26 cellular contexts compared by ENCODE assay signal in the genomic region with DNA sequence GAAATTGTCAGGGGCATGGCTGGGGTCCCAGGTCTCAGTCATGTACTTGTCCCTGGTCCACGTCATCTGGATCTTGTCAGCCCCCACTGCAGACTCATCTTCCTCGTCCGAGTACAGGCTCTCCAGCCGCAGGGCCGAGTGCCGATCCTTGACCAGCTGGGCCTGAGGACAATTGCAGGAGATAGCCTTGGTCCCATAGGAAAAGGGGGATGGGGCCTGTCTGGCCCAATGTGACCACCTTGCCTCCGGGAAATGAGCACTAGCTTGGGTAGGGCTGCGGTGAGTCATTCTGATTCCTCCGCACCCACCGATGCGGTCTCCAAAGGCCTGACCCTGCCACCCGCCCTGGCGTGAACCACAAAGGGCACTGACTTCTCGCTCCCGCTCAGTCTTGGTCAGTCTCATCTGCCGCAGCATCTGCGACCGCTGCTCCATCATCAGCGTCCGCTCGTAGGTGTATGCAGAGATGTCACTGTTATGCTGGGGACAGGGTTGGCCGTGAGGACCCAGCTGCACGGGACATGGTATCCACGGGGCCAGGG. TPM values are rescaled to one million over a fixed set of nuclear protein-coding genes. Genes with fewer than 3 reads are reported as not detected.
DNase-seq lines count a peak whose midpoint lies in the region; ATAC-seq and TF ChIP-seq lines count a peak whose summit lies in the region.
"Had no signal": no experiment of that assay in that cellular context is flagged by ENCODE, and none has a peak within 500 bp of the region (broad histone marks: within the 10 kb centered on the region; RNA-seq: fewer than 3 reads in every experiment).

No MANE protein-coding gene starts in this region.

- H3K27ac Mint-ChIP-seq in endothelial cell (ENCODE audit: unreplicated experiment), result no peak overlapping the region
- H3K27ac Mint-ChIP-seq: activated CD8-positive, alpha-beta T cell treated with anti-CD3 and anti-CD28 coated beads for 36 hours had no signal

- no peaks in the 10 kb centered on the region for H3K9me3 ChIP-seq in left ventricle myocardium inferior (replicated peaks)
- H3K9me3 ChIP-seq in right atrium auricular region, result no peaks in the 10 kb centered on the region
- no peaks in the 10 kb centered on the region for H3K9me3 ChIP-seq in esophagus muscularis mucosa
- H3K9me3 ChIP-seq: body of pancreas, gastrocnemius medialis, Peyer's patch, upper lobe of right lung had no signal

- ATAC-seq in sciatic nerve (no peak), GM21717 (IDR thresholded peaks at IDR 0.05; ENCODE audit: unreplicated experiment) (no peak)
- ATAC-seq: activated CD8-positive, alpha-beta T cell treated with anti-CD3 and anti-CD28 coated beads for 36 hours; body of pancreas; esophagus mucosa; gastrocnemius medialis; stimulated activated naive CD8-positive, alpha-beta T cell treated with anti-CD3 and anti-CD28 coated beads, Interleukin-15, Interleukin-2, amounts not matched to agents 100 U/mL and 50 U/mL, for 24 hours; upper lobe of right lung had no signal

- intact Hi-C loops in left ventricle myocardium inferior (cut with micrococcal nuclease), result no loop called here
- intact Hi-C loops in esophagus muscularis mucosa (cut with DNase I), result no loop called here
- intact Hi-C loops in sciatic nerve (cut with DNase I), result no loop called here

- peaks cover 4% of the 10 kb centered on the region for H3K36me3 Mint-ChIP-seq in endothelial cell (ENCODE audit: low read depth, unreplicated experiment)

- no peak for TF ChIP-seq EP300 in esophagus muscularis mucosa (IDR thresholded peaks at IDR 0.05)

- H3K27ac ChIP-seq in left ventricle myocardium inferior (replicated peaks), result peak overlapping the region; percentile 80
- peak overlapping the region in 1 of 2 donors; percentile 67 for H3K27ac ChIP-seq in right atrium auricular region
- peak overlapping the region; percentile 74 to 85 (median 82) for H3K27ac ChIP-seq in esophagus muscularis mucosa (replicated peaks in 1 of 4)

- TF ChIP-seq POLR2A in esophagus muscularis mucosa (IDR thresholded peaks at IDR 0.05; ENCODE audit: low read depth), result no peak

- H3K4me3 ChIP-seq in left ventricle myocardium inferior, result peak overlapping the region; percentile 3
- no peak overlapping the region for H3K4me3 ChIP-seq in right atrium auricular region
- no peak overlapping the region for H3K4me3 ChIP-seq in esophagus muscularis mucosa
- no peak overlapping the region for H3K4me3 ChIP-seq in foreskin fibroblast (ENCODE audit: low read depth in 1 of 2, low read length in 2 of 2)
- H3K4me3 ChIP-seq: body of pancreas, gastrocnemius medialis, Peyer's patch, upper lobe of right lung had no signal

- peaks cover 4% of the 10 kb centered on the region for H3K27me3 Mint-ChIP-seq in endothelial cell (ENCODE audit: unreplicated experiment)
- H3K27me3 Mint-ChIP-seq: activated CD8-positive, alpha-beta T cell treated with anti-CD3 and anti-CD28 coated beads for 36 hours had no signal

- H3K4me1 ChIP-seq in left ventricle myocardium inferior (peaks cover 74% of the 10 kb centered on the region), right atrium auricular region (peaks cover 0 to 54% of the 10 kb centered on the region in 2 donors), esophagus muscularis mucosa (peaks cover 29 to 65% (median 50%) of the 10 kb centered on the region in 4 donors)

- H3K36me3 ChIP-seq in left ventricle myocardium inferior (peaks cover 91% of the 10 kb centered on the region), right atrium auricular region (peaks cover 90% of the 10 kb centered on the region), esophagus muscularis mucosa (peaks cover 71 to 100% (median 91%) of the 10 kb centered on the region in 4 donors)

- H3K4me1 Mint-ChIP-seq in endothelial cell (ENCODE audit: unreplicated experiment), result no peaks in the 10 kb centered on the region

- TF ChIP-seq CTCF in left ventricle myocardium inferior (IDR thresholded peaks at IDR 0.05; ENCODE audit: borderline replicate concordance) (no peak), right atrium auricular region (IDR thresholded peaks at IDR 0.05) (no peak), esophagus muscularis mucosa (IDR thresholded peaks at IDR 0.05) (no peak), foreskin fibroblast (IDR thresholded peaks at IDR 0.05; ENCODE audit: low read depth, low read length) (no peak), endothelial cell (IDR thresholded peaks at IDR 0.05; ENCODE audit: unreplicated experiment) (no peak)

- no peak overlapping the region for H3K4me3 Mint-ChIP-seq in endothelial cell (ENCODE audit: unreplicated experiment)
- H3K4me3 Mint-ChIP-seq: activated CD8-positive, alpha-beta T cell treated with anti-CD3 and anti-CD28 coated beads for 36 hours had no signal

- H3K9me3 Mint-ChIP-seq in endothelial cell (ENCODE audit: unreplicated experiment), result no peaks in the 10 kb centered on the region
- H3K9me3 Mint-ChIP-seq: activated CD8-positive, alpha-beta T cell treated with anti-CD3 and anti-CD28 coated beads for 36 hours had no signal

- no peak for DNase-seq in left ventricle myocardium inferior
- DNase-seq in right atrium auricular region (ENCODE audit: low spot score), result no peak
- no peak for DNase-seq in esophagus muscularis mucosa (ENCODE audit: extremely low spot score)
- DNase-seq in sciatic nerve (ENCODE audit: low spot score), result peak; percentile 65
- no peak for DNase-seq in foreskin fibroblast
- DNase-seq in endothelial cell (ENCODE audit: low spot score), result no peak
- DNase-seq in stimulated activated CD4-positive, alpha-beta T cell treated with anti-CD3 and anti-CD28 coated beads, Interleukin-4, amount 100 ng/mL, for 24 hours, result no peak
- DNase-seq: activated CD4-positive, CD25-positive, alpha-beta regulatory T cell treated with anti-CD3 and anti-CD28 coated beads, Interleukin-2, amount 50 U/mL, for 72 hours; activated CD8-positive, alpha-beta T cell treated with anti-CD3 and anti-CD28 coated beads for 36 hours; activated effector memory CD4-positive, alpha-beta T cell treated with Interleukin-2 at 50 U/mL for 16 hours; effector memory CD4-positive, alpha-beta T cell; gastrocnemius medialis; GDM1; mammary epithelial cell; NCI-H526 treated with DMSO at 0.1 percent for 48 hours; nucleus accumbens; Peyer's patch; stimulated activated naive CD8-positive, alpha-beta T cell treated with anti-CD3 and anti-CD28 coated beads, Interleukin-15, Interleukin-2, amounts not matched to agents 100 U/mL and 50 U/mL, for 24 hours; T-helper 1 cell; upper lobe of right lung had no signal

- 91% methylated on average over 19 of the region's 24 CpGs for WGBS in esophagus muscularis mucosa

- H3K27me3 ChIP-seq in left ventricle myocardium inferior (ENCODE audit: low read depth), result no peaks in the 10 kb centered on the region
- H3K27me3 ChIP-seq in right atrium auricular region, result no peaks in the 10 kb centered on the region
- H3K27me3 ChIP-seq in esophagus muscularis mucosa, result no peaks in the 10 kb centered on the region
- H3K27me3 ChIP-seq: body of pancreas, gastrocnemius medialis, Peyer's patch, upper lobe of right lung had no signal

RNA-seq across cellular contexts. Expression of gene LCAT, which starts 1.5 kb away (rescaled TPM):
- total RNA-seq in left ventricle myocardium inferior (23.2 TPM), right atrium auricular region (10 to 100 TPM in 1 of 2 donors, 1 to 10 TPM in 1; 2.9 to 11.8 TPM), esophagus muscularis mucosa (10 to 100 TPM; 13.9 to 43.1 (median 22.0) TPM), sciatic nerve (46.2 TPM), endothelial cell (ENCODE audit: unreplicated experiment) (17.0 TPM)

RNA-seq across cellular contexts. Expression of gene PSMB10, which starts 8.8 kb away (rescaled TPM):
- total RNA-seq in left ventricle myocardium inferior (55.8 TPM), right atrium auricular region (10 to 100 TPM; 37.3 to 38.4 TPM), esophagus muscularis mucosa (10 to 100 TPM; 17.2 to 51.6 (median 36.1) TPM), sciatic nerve (35.3 TPM), endothelial cell (ENCODE audit: unreplicated experiment) (15.3 TPM)

RNA-seq across cellular contexts. Expression of gene CTRL, which starts 13.8 kb away (rescaled TPM):
- total RNA-seq in left ventricle myocardium inferior (0.71 TPM), right atrium auricular region (under 1 TPM in 1 of 2 donors, not detected in 1; 0.59 TPM), esophagus muscularis mucosa (1 to 10 TPM in 1 of 4 donors, under 1 TPM in 2, not detected in 1; 0.80 to 1.1 (median 0.99) TPM), sciatic nerve (0.98 TPM), endothelial cell (ENCODE audit: unreplicated experiment) (0.56 TPM)
- total RNA-seq: chondrocyte had no signal

RNA-seq across cellular contexts. Expression of gene SLC12A4, which starts 23.0 kb away (rescaled TPM):
- total RNA-seq in left ventricle myocardium inferior, result 79.2 TPM
- 10 to 100 TPM; 39.5 to 85.9 TPM for total RNA-seq in right atrium auricular region
- 100 to 1,000 TPM in 1 of 4 donors, 10 to 100 TPM in 3; 65.8 to 142 (median 81.3) TPM for total RNA-seq in esophagus muscularis mucosa
- 115 TPM for total RNA-seq in sciatic nerve
- 44.2 TPM for total RNA-seq in endothelial cell (ENCODE audit: unreplicated experiment)

RNA-seq across cellular contexts. Expression of gene DPEP3, which starts 34.8 kb away (rescaled TPM):
- total RNA-seq in left ventricle myocardium inferior (not detected), right atrium auricular region (not detected), esophagus muscularis mucosa (under 1 TPM in 1 of 4 donors, not detected in 3; 0.17 TPM), sciatic nerve (not detected), endothelial cell (ENCODE audit: unreplicated experiment) (not detected)
- total RNA-seq: body of pancreas, chondrocyte, gastrocnemius medialis, H4, mammary epithelial cell, Peyer's patch, SK-MEL-5, upper lobe of right lung had no signal
